8 cellular contexts compared by ENCODE assay signal in genomic region chr3:70531063-70531657, GRCh38.
A peak's percentile ranks its signal among the peaks of the same experiment; 100 is the strongest.
DNase-seq lines count a peak whose midpoint lies in the region; ATAC-seq and TF ChIP-seq lines count a peak whose summit lies in the region.

No MANE protein-coding gene starts in this region.

- peak; percentile 60; the same call in 1 of the 2 replicates for TF ChIP-seq CTCF in PC-9 (conservative IDR thresholded peaks at IDR 0.05)
- peak; percentile 16 to 51 (median 40) for TF ChIP-seq CTCF in sigmoid colon (IDR thresholded peaks at IDR 0.05)

- H3K4me3 ChIP-seq in PC-9, result no peak overlapping the region
- no peak overlapping the region for H3K4me3 ChIP-seq in sigmoid colon

- no peak for TF ChIP-seq POLR2A in sigmoid colon (IDR thresholded peaks at IDR 0.05)

- H3K9me3 ChIP-seq in PC-9 (ENCODE audit: insufficient read depth, low read depth), result no peaks in the 10 kb centered on the region
- H3K9me3 ChIP-seq in sigmoid colon, result no peaks in the 10 kb centered on the region

- H3K4me2 ChIP-seq in PC-9, result no peak overlapping the region

- no peak for ATAC-seq in HG03196 (IDR thresholded peaks at IDR 0.05; ENCODE audit: unreplicated experiment)

- no peaks in the 10 kb centered on the region for H3F3A ChIP-seq in PC-9 (ENCODE audit: insufficient read depth, low read depth)

- POLR2A ChIA-PET in PC-9 (lab: Charles Lee; ENCODE audit: unreplicated experiment), result no interaction called here

- no peak overlapping the region for H2AFZ ChIP-seq in PC-9

- intact Hi-C loops in PC-9 (cut with micrococcal nuclease; ENCODE audit: unreplicated experiment), result loop anchor here (5.0 to 10.0 kb wide), 2 partner anchors 1121 to 1154 kb away; no protein-coding TSS in a partner anchor
- intact Hi-C loops in sigmoid colon (cut with DNase I), result loop anchor here (5.0 kb wide), 3 partner anchors 771 to 1071 kb away; no protein-coding TSS in a partner anchor

- H3K27me3 ChIP-seq in PC-9 (ENCODE audit: insufficient read depth, low read depth) (no peaks in the 10 kb centered on the region), sigmoid colon (no peaks in the 10 kb centered on the region)

- no TSS peak for BruUV-seq in PC-9 (replicated peaks; lab: Mats Ljungman, UMichigan)

- H4K20me1 ChIP-seq in PC-9 (ENCODE audit: insufficient read depth), result no peaks in the 10 kb centered on the region

- H3K4me1 ChIP-seq in PC-9 (replicated peaks; ENCODE audit: insufficient read depth) (no peaks in the 10 kb centered on the region), sigmoid colon (peaks cover 0 to 20% (median 7%) of the 10 kb centered on the region in 4 donors)

- no peak for TF ChIP-seq EP300 in sigmoid colon (IDR thresholded peaks at IDR 0.05)

- DNase-seq in NCI-H524 (lab: John Stamatoyannopoulos, UW), result peak; percentile 12 to 35
- no peak for DNase-seq in NCI-H524 treated with DMSO at 0.1 percent for 48 hours (lab: John Stamatoyannopoulos, UW)
- DNase-seq in PC-9, result no peak
- peak; percentile 23 for DNase-seq in fibroblast of gingiva (ENCODE audit: low read depth)
- no peak for DNase-seq in sigmoid colon
- no peak for DNase-seq in stimulated activated naive CD4-positive, alpha-beta T cell treated with Interleukin-2 at 50 U/mL for 16 hours (lab: John Stamatoyannopoulos, UW)
- no peak for DNase-seq in dedifferentiated amniotic fluid mesenchymal stem cell (ENCODE audit: extremely low spot score)

- no peaks in the 10 kb centered on the region for H3K9me2 ChIP-seq in PC-9 (ENCODE audit: insufficient read depth)

- WGBS in sigmoid colon, 2 donors, result 33 to 46% methylated on average over 4 of the region's 4 CpGs

- H3K36me3 ChIP-seq in PC-9 (ENCODE audit: low read depth), result no peaks in the 10 kb centered on the region
- H3K36me3 ChIP-seq in sigmoid colon, result no peaks in the 10 kb centered on the region

- H3K27ac ChIP-seq in PC-9, result no peak overlapping the region
- H3K27ac ChIP-seq in sigmoid colon, result no peak overlapping the region

- H3K79me2 ChIP-seq in PC-9 (ENCODE audit: low read depth), result no peaks in the 10 kb centered on the region

- CTCF ChIA-PET in PC-9 (lab: Charles Lee), result no interaction called here

Comparison
In these comparisons a context has a peak if more than half of its experiments do, and no peak if none do; other contexts are left out.
1. DNase-seq: peak in NCI-H524 (2 of 2) and fibroblast of gingiva (single experiment); none in NCI-H524 treated with DMSO at 0.1 percent for 48 hours (single experiment), PC-9 (0 of 2), sigmoid colon (single experiment), stimulated activated naive CD4-positive, alpha-beta T cell treated with Interleukin-2 at 50 U/mL for 16 hours (single experiment) and dedifferentiated amniotic fluid mesenchymal stem cell (single experiment).